Comparison of ENCODE assay signal across 13 cellular contexts in genomic region chr2:212831671-212832199, GRCh38.
"Had no signal": no experiment of that assay in that cellular context is flagged by ENCODE, and none has a peak within 500 bp of the region (broad histone marks: within the 10 kb centered on the region; RNA-seq: fewer than 3 reads in every experiment).

No MANE protein-coding gene starts in this region.

- DNase-seq: activated naive CD4-positive, alpha-beta T cell treated with Interleukin-2 at 50 U/mL for 16 hours; dermis blood vessel endothelial cell; effector memory CD8-positive, alpha-beta T cell; foreskin melanocyte; immature natural killer cell; retina; stimulated activated CD4-positive, alpha-beta T cell treated with anti-CD3 and anti-CD28 coated beads, Interleukin-4, amount 100 ng/mL, for 4 hours; SW 1271; thyroid gland had no signal

- H3K4me3 ChIP-seq: heart left ventricle, thyroid gland, uterus had no signal

- H3K27me3 ChIP-seq: thyroid gland, uterus had no signal

- H3K4me1 ChIP-seq: heart left ventricle, thyroid gland, uterus had no signal

- H3K9me3 ChIP-seq: thyroid gland had no signal

- ATAC-seq: activated CD4-positive, CD25-positive, alpha-beta regulatory T cell treated with anti-CD3 and anti-CD28 coated beads, Interleukin-2, amount 50 U/mL, for 24 hours; effector memory CD8-positive, alpha-beta T cell had no signal

- H3K36me3 ChIP-seq: heart left ventricle, thyroid gland, uterus had no signal

- H3K27ac ChIP-seq: epithelial cell of prostate, heart left ventricle, thyroid gland, uterus had no signal
